Comparison of ENCODE assay signal across 29 cellular contexts in the genomic region with DNA sequence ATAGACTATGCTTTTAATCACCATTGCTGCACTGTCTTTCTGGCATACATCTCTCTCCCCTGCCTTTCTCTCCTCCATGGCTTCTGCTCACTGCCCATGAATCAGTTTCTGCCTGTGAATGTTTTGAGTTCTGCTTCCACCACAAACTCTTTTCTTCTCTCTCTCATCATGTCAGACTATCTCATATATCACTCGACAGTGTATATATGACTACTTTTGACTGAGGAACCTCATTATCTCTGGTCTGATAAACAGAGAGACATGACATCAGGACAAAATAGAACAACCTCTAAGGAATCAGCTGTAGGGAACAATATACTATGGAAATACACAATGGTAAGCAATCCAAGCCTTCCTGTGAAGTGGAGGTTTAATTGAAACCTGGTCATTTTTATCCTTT.
"Had no signal": no experiment of that assay in that cellular context is flagged by ENCODE, and none has a peak within 500 bp of the region (broad histone marks: within the 10 kb centered on the region; RNA-seq: fewer than 3 reads in every experiment).

No MANE protein-coding gene starts in this region.

- H3K27me3 Mint-ChIP-seq: naive thymus-derived CD8-positive, alpha-beta T cell; natural killer cell treated with Interleukin-12 subunit alpha and Interleukin-12 subunit beta and Interleukin-15 and Interleukin-18, amount 100 ng/mL, for 72 hours; stimulated activated naive B cell treated with anti-CD40 and anti-IgM and Interleukin-4, amounts not matched to agents 10 μg/mL and 1 μg/mL and 100 μg/mL, for 72 hours; stimulated activated naive CD8-positive, alpha-beta T cell treated with anti-CD3 and anti-CD28 coated beads, Interleukin-15, Interleukin-2, amounts not matched to agents 100 ng/mL and 50 ng/mL, for 24 hours had no signal

- DNase-seq: naive thymus-derived CD8-positive, alpha-beta T cell; nephron progenitor cell; nucleus accumbens; pancreas; psoas muscle; right cardiac atrium; spleen; stimulated activated CD4-positive, alpha-beta T cell treated with anti-CD3 and anti-CD28 coated beads, Interleukin-12 subunit alpha, Interleukin-12 subunit beta, amount 100 ng/mL, for 4 hours; stimulated activated CD4-positive, alpha-beta T cell treated with anti-CD3 and anti-CD28 coated beads, Interleukin-2, amount 100 ng/mL, for 24 hours; stimulated activated CD4-positive, alpha-beta T cell treated with anti-CD3 and anti-CD28 coated beads, Interleukin-2, amount 100 ng/mL, for 48 hours; stimulated activated CD4-positive, alpha-beta T cell treated with anti-CD3 and anti-CD28 coated beads, Interleukin-4, amount 100 ng/mL, for 24 hours; stimulated activated naive B cell treated with anti-CD40 and anti-IgM and Interleukin-4, amounts not matched to agents 10 μg/mL and 1 μg/mL and 100 μg/mL, for 72 hours; stimulated activated naive CD4-positive, alpha-beta T cell treated with Interleukin-2 at 50 U/mL for 16 hours; stomach; thyroid gland; trophoblast cell; upper lobe of left lung had no signal

- H3K9me3 Mint-ChIP-seq: nephron progenitor cell; stimulated activated naive B cell treated with anti-CD40 and anti-IgM and Interleukin-4, amounts not matched to agents 10 μg/mL and 1 μg/mL and 100 μg/mL, for 72 hours; stimulated activated naive CD8-positive, alpha-beta T cell treated with anti-CD3 and anti-CD28 coated beads, Interleukin-15, Interleukin-2, amounts not matched to agents 100 ng/mL and 50 ng/mL, for 24 hours had no signal

- H3K4me1 ChIP-seq: psoas muscle, spleen, stomach, thyroid gland, tibial nerve, upper lobe of left lung, vagina had no signal

- H3K36me3 ChIP-seq: neutrophil, pancreas, spleen, stomach, thoracic aorta, thyroid gland, upper lobe of left lung, vagina had no signal

- H3K4me3 ChIP-seq: pancreas, psoas muscle, skin epidermis, smooth muscle cell, spleen, stomach, thoracic aorta, thyroid gland, tibial nerve, upper lobe of left lung, vagina had no signal

- H3K4me2 ChIP-seq: smooth muscle cell had no signal

- FAIRE-seq: urothelium cell line had no signal

- H3K27ac ChIP-seq: neutrophil, pancreas, psoas muscle, skin epidermis, spleen, stomach, thoracic aorta, thyroid gland, tibial nerve, upper lobe of left lung, vagina had no signal

- H3K4me1 Mint-ChIP-seq: naive thymus-derived CD8-positive, alpha-beta T cell; nephron progenitor cell; neural crest cell; stimulated activated effector memory CD8-positive, alpha-beta T cell treated with anti-CD3 and anti-CD28 coated beads, Interleukin-12 subunit alpha, Interleukin-12 subunit beta, amount 100 ng/mL, for 72 hours; stimulated activated naive B cell treated with anti-CD40 and anti-IgM and Interleukin-4, amounts not matched to agents 10 μg/mL and 1 μg/mL and 100 μg/mL, for 72 hours had no signal

- ATAC-seq: naive thymus-derived CD8-positive, alpha-beta T cell; natural killer cell treated with Interleukin-12 subunit alpha and Interleukin-12 subunit beta and Interleukin-15 and Interleukin-18, amount 100 ng/mL, for 72 hours; pancreas; psoas muscle; right cardiac atrium; sciatic nerve; stimulated activated effector memory CD8-positive, alpha-beta T cell treated with anti-CD3 and anti-CD28 coated beads, Interleukin-12 subunit alpha, Interleukin-12 subunit beta, amount 100 ng/mL, for 72 hours; stimulated activated naive B cell treated with anti-CD40 and anti-IgM and Interleukin-4, amounts not matched to agents 10 μg/mL and 1 μg/mL and 100 μg/mL, for 72 hours had no signal

- H3K9me3 ChIP-seq: neutrophil, pancreas, psoas muscle, stomach, thoracic aorta, thyroid gland, tibial nerve, upper lobe of left lung, vagina had no signal

- H3K27me3 ChIP-seq: neutrophil, pancreas, spleen, stomach, thyroid gland, tibial nerve, upper lobe of left lung, vagina had no signal

- H3K36me3 Mint-ChIP-seq: naive thymus-derived CD8-positive, alpha-beta T cell; natural killer cell treated with Interleukin-12 subunit alpha and Interleukin-12 subunit beta and Interleukin-15 and Interleukin-18, amount 100 ng/mL, for 72 hours; stimulated activated effector memory CD8-positive, alpha-beta T cell treated with anti-CD3 and anti-CD28 coated beads, Interleukin-12 subunit alpha, Interleukin-12 subunit beta, amount 100 ng/mL, for 72 hours; stimulated activated naive B cell treated with anti-CD40 and anti-IgM and Interleukin-4, amounts not matched to agents 10 μg/mL and 1 μg/mL and 100 μg/mL, for 72 hours had no signal

- H3K4me3 Mint-ChIP-seq: naive thymus-derived CD8-positive, alpha-beta T cell; natural killer cell treated with Interleukin-12 subunit alpha and Interleukin-12 subunit beta and Interleukin-15 and Interleukin-18, amount 100 ng/mL, for 72 hours; nephron progenitor cell; neural crest cell; stimulated activated effector memory CD8-positive, alpha-beta T cell treated with anti-CD3 and anti-CD28 coated beads, Interleukin-12 subunit alpha, Interleukin-12 subunit beta, amount 100 ng/mL, for 72 hours; stimulated activated naive B cell treated with anti-CD40 and anti-IgM and Interleukin-4, amounts not matched to agents 10 μg/mL and 1 μg/mL and 100 μg/mL, for 72 hours; stimulated activated naive CD8-positive, alpha-beta T cell treated with anti-CD3 and anti-CD28 coated beads, Interleukin-15, Interleukin-2, amounts not matched to agents 100 ng/mL and 50 ng/mL, for 24 hours had no signal

- H3K27ac Mint-ChIP-seq: naive thymus-derived CD8-positive, alpha-beta T cell; natural killer cell treated with Interleukin-12 subunit alpha and Interleukin-12 subunit beta and Interleukin-15 and Interleukin-18, amount 100 ng/mL, for 72 hours; nephron progenitor cell; stimulated activated effector memory CD8-positive, alpha-beta T cell treated with anti-CD3 and anti-CD28 coated beads, Interleukin-12 subunit alpha, Interleukin-12 subunit beta, amount 100 ng/mL, for 72 hours; stimulated activated naive B cell treated with anti-CD40 and anti-IgM and Interleukin-4, amounts not matched to agents 10 μg/mL and 1 μg/mL and 100 μg/mL, for 72 hours; stimulated activated naive CD8-positive, alpha-beta T cell treated with anti-CD3 and anti-CD28 coated beads, Interleukin-15, Interleukin-2, amounts not matched to agents 100 ng/mL and 50 ng/mL, for 24 hours had no signal
